5 cellular contexts compared by ENCODE assay signal in genomic region chr5:71609916-71610315, GRCh38. TPM values are rescaled to one million over a fixed set of nuclear protein-coding genes. Genes with fewer than 3 reads are reported as not detected.
DNase-seq lines count a peak whose midpoint lies in the region; ATAC-seq lines count a peak whose summit lies in the region.
"Not testable (repeated sequence)": the region's sequence is repeated elsewhere in the genome, so short reads cannot be mapped to it uniquely, and the experiment has no call there.

No MANE protein-coding gene starts in this region.

- not testable (repeated sequence) for ATAC-seq in T-helper 17 cell

- H3K4me3 Mint-ChIP-seq in T-helper 17 cell: peak overlapping the region; percentile 36
- not testable (repeated sequence) for H3K4me3 Mint-ChIP-seq in activated CD4-positive, alpha-beta memory T cell treated with anti-CD3 and anti-CD28 coated beads, Interleukin-2, amount 10 ng/mL, durations not matched to agents 7 days and 5 days

- DNase-seq in ELF-1 (ENCODE audit: low read depth, low spot score) (peak; percentile 42), HT-29 (ENCODE audit: low spot score) (peak; percentile 22), activated gamma-delta T cell treated with Interleukin-2 at 50 U/mL for 16 hours (peak; percentile 16)
- DNase-seq in T-helper 17 cell: not testable (repeated sequence)
- peak; percentile 35 for DNase-seq in activated CD4-positive, alpha-beta memory T cell treated with anti-CD3 and anti-CD28 coated beads, Interleukin-2, amount 10 ng/mL, durations not matched to agents 7 days and 5 days

- not testable (repeated sequence) for H3K27me3 Mint-ChIP-seq in T-helper 17 cell; activated CD4-positive, alpha-beta memory T cell treated with anti-CD3 and anti-CD28 coated beads, Interleukin-2, amount 10 ng/mL, durations not matched to agents 7 days and 5 days

- CTCF ChIA-PET in activated CD4-positive, alpha-beta memory T cell treated with anti-CD3 and anti-CD28 coated beads, Interleukin-2, amount 10 ng/mL, durations not matched to agents 7 days and 5 days (lab: Charles Lee): not testable (repeated sequence)

- H3K9me3 Mint-ChIP-seq in activated CD4-positive, alpha-beta memory T cell treated with anti-CD3 and anti-CD28 coated beads, Interleukin-2, amount 10 ng/mL, durations not matched to agents 7 days and 5 days: not testable (repeated sequence)

- not testable (repeated sequence) for H3K27ac Mint-ChIP-seq in T-helper 17 cell; activated CD4-positive, alpha-beta memory T cell treated with anti-CD3 and anti-CD28 coated beads, Interleukin-2, amount 10 ng/mL, durations not matched to agents 7 days and 5 days

- not testable (repeated sequence) for H3K9me3 ChIP-seq in T-helper 17 cell (ENCODE audit: control insufficient read depth, low read length, poor library complexity, severe bottlenecking)

- H3K36me3 Mint-ChIP-seq in T-helper 17 cell (ENCODE audit: low read depth): not testable (repeated sequence)
- peaks cover 24% of the 10 kb centered on the region for H3K36me3 Mint-ChIP-seq in activated CD4-positive, alpha-beta memory T cell treated with anti-CD3 and anti-CD28 coated beads, Interleukin-2, amount 10 ng/mL, durations not matched to agents 7 days and 5 days (ENCODE audit: low read depth)

- H3K4me1 Mint-ChIP-seq in T-helper 17 cell; activated CD4-positive, alpha-beta memory T cell treated with anti-CD3 and anti-CD28 coated beads, Interleukin-2, amount 10 ng/mL, durations not matched to agents 7 days and 5 days: not testable (repeated sequence)

- POLR2A ChIA-PET in activated CD4-positive, alpha-beta memory T cell treated with anti-CD3 and anti-CD28 coated beads, Interleukin-2, amount 10 ng/mL, durations not matched to agents 7 days and 5 days (lab: Charles Lee): interaction anchor here (1.5 kb wide), 1 partner anchor 9 kb away, joined by 6 read pairs; no protein-coding TSS in a partner anchor

RNA-seq across cellular contexts. Expression of gene MCCC2, which starts 22.8 kb away (rescaled TPM):
- total RNA-seq in HT-29 (2014; rRNA removed; shearing (Covaris generic)): 55.8 and 56.1 TPM in 2 replicates
- 10 to 100 TPM; 27.9 to 30.1 TPM for total RNA-seq in T-helper 17 cell
- total RNA-seq in activated CD4-positive, alpha-beta memory T cell treated with anti-CD3 and anti-CD28 coated beads, Interleukin-2, amount 10 ng/mL, durations not matched to agents 7 days and 5 days: 10 to 100 TPM; 34.9 to 36.2 TPM
